Comparison of ENCODE assay signal across 7 cellular contexts in the genomic region with DNA sequence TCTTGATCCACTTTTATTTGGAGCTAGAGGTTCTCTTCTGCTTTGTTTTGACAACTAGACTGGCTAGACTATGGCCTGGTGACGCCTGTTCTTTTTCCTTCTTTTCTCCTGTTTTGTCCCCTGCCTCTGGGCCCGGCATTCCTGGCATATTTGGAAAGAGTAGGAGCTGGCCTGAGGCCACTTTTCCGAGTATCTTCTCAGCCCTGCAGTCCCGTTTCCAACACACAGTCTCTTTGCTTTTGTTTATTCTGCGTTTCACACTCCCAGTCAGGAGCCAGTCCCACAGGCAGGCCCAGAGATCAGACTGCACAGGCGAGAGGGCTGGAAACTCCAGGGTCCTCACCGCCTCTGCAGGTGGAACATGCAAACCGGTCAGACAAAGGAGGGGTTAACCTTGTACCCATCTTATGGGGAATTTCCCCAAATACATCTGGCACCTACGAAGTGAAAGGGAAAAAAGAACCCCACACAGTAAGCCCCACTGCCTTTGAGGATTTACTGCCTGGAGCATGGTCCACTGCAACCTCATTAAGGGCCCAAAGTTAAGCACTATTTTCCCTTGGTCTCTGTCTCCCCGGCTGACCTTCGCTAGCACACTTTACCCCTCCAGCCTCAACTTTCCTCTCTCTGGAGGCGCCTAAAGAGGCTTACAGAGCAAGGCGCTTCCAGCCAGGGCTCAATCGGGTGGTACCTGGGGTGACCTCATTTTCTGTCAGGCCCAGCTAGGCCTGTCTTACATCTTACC.
DNase-seq lines count a peak whose midpoint lies in the region; ATAC-seq and TF ChIP-seq lines count a peak whose summit lies in the region.

No MANE protein-coding gene starts in this region.

- H3K4me3 ChIP-seq in WERI-Rb-1 (ENCODE audit: low read depth, low read length) (no peak overlapping the region), fibroblast of villous mesenchyme (ENCODE audit: low read depth, low read length) (no peak overlapping the region)

- ATAC-seq in GM18858 (IDR thresholded peaks at IDR 0.05; ENCODE audit: unreplicated experiment) (peak; percentile 58), HG02798 (IDR thresholded peaks at IDR 0.05; ENCODE audit: poor library complexity, unreplicated experiment) (peak; percentile 74)

- peaks cover 4% of the 10 kb centered on the region for H3K9me3 Mint-ChIP-seq in osteocyte (ENCODE audit: unreplicated experiment)

- DNase-seq in WERI-Rb-1: peak; percentile 96
- DNase-seq in fibroblast of villous mesenchyme (ENCODE audit: low read depth): peak; percentile 96
- DNase-seq in osteocyte (ENCODE audit: extremely low spot score, unreplicated experiment): peak; percentile 91
- no peak for DNase-seq in Kasumi-1 (lab: John Stamatoyannopoulos, UW)
- no peak for DNase-seq in occipital lobe (lab: John Stamatoyannopoulos, UW)

- TF ChIP-seq CTCF in WERI-Rb-1 (IDR thresholded peaks at IDR 0.05; ENCODE audit: low read depth, low read length) (no peak), fibroblast of villous mesenchyme (IDR thresholded peaks at IDR 0.05; ENCODE audit: insufficient read depth, low read depth, low read length) (no peak), osteocyte (IDR thresholded peaks at IDR 0.05) (no peak)

- no peaks in the 10 kb centered on the region for H3K9me3 ChIP-seq in WERI-Rb-1 (ENCODE audit: severe bottlenecking)

- H3K36me3 Mint-ChIP-seq in osteocyte (ENCODE audit: unreplicated experiment): peaks cover 3% of the 10 kb centered on the region

- no peak overlapping the region for H3K4me3 Mint-ChIP-seq in osteocyte (ENCODE audit: unreplicated experiment)

- H3K27ac ChIP-seq in WERI-Rb-1: no peak overlapping the region

- H3K36me3 ChIP-seq in WERI-Rb-1: no peaks in the 10 kb centered on the region

- no peaks in the 10 kb centered on the region for H3K27me3 Mint-ChIP-seq in osteocyte (ENCODE audit: unreplicated experiment)

- peak overlapping the region; percentile 99 for H3K27ac Mint-ChIP-seq in osteocyte (ENCODE audit: unreplicated experiment)

- no peaks in the 10 kb centered on the region for H3K27me3 ChIP-seq in WERI-Rb-1 (ENCODE audit: insufficient read depth, low read depth, severe bottlenecking)

- peaks cover 69% of the 10 kb centered on the region for H3K4me1 Mint-ChIP-seq in osteocyte (ENCODE audit: unreplicated experiment)

Comparison
In these comparisons a context has a peak if more than half of its experiments do, and no peak if none do; other contexts are left out.
1. DNase-seq: peak in WERI-Rb-1 (single experiment), fibroblast of villous mesenchyme (single experiment) and osteocyte (single experiment); none in Kasumi-1 (0 of 2) and occipital lobe (single experiment).